Comparison of ENCODE assay signal across 20 cellular contexts in genomic region chr3:36372534-36372935, GRCh38. TPM values are rescaled to one million over a fixed set of nuclear protein-coding genes. Genes with fewer than 3 reads are reported as not detected.
A peak's percentile ranks its signal among the peaks of the same experiment; 100 is the strongest.
DNase-seq lines count a peak whose midpoint lies in the region; ATAC-seq, FAIRE-seq and TF ChIP-seq lines count a peak whose summit lies in the region.
"Had no signal": no experiment of that assay in that cellular context is flagged by ENCODE, and none has a peak within 500 bp of the region (broad histone marks: within the 10 kb centered on the region; RNA-seq: fewer than 3 reads in every experiment).

No MANE protein-coding gene starts in this region.

- FAIRE-seq in RCC 7860 (lab: Jason Lieb, UNC): peak; percentile 84
- FAIRE-seq: GM18507, kidney had no signal

- H3K4me3 ChIP-seq in AG10803 (ENCODE audit: low read length): no peak overlapping the region
- no peak overlapping the region for H3K4me3 ChIP-seq in choroid plexus epithelial cell (ENCODE audit: low read depth, low read length)
- H3K4me3 ChIP-seq in mesenchymal stem cell (ENCODE audit: insufficient read depth in 1 of 2, low read depth in 1 of 2, low read length in 2 of 2): no peak overlapping the region
- no peak overlapping the region for H3K4me3 ChIP-seq in BE2C (ENCODE audit: low read depth, low read length)
- H3K4me3 ChIP-seq: heart left ventricle, mucosa of descending colon, skin epidermis, upper lobe of left lung had no signal

- H3K27me3 ChIP-seq in mesenchymal stem cell (ENCODE audit: control insufficient read depth in 1 of 2, insufficient read depth in 1 of 2, low read length in 2 of 2): no peaks in the 10 kb centered on the region
- H3K27me3 ChIP-seq in BE2C: no peaks in the 10 kb centered on the region
- H3K27me3 ChIP-seq: heart left ventricle, upper lobe of left lung had no signal

- no peak overlapping the region for H2BK12ac ChIP-seq in mesenchymal stem cell (ENCODE audit: low read length in 2 of 2)

- H3K23ac ChIP-seq in mesenchymal stem cell (ENCODE audit: low read length in 2 of 2): no peak overlapping the region

- no peak overlapping the region for H3K9ac ChIP-seq in mesenchymal stem cell (ENCODE audit: low read length)

- H2BK5ac ChIP-seq in mesenchymal stem cell (ENCODE audit: low read depth, low read length, poor library complexity, severe bottlenecking): no peak overlapping the region

- H3K18ac ChIP-seq in mesenchymal stem cell (ENCODE audit: low read depth in 1 of 2, low read length in 2 of 2): no peak overlapping the region

- H4K91ac ChIP-seq in mesenchymal stem cell (ENCODE audit: low read length): no peak overlapping the region

- no peak for ATAC-seq in GM18861 (IDR thresholded peaks at IDR 0.05; ENCODE audit: unreplicated experiment)
- ATAC-seq in HG02623 (IDR thresholded peaks at IDR 0.05; ENCODE audit: unreplicated experiment): no peak
- ATAC-seq: heart left ventricle; mucosa of descending colon; stimulated activated memory B cell treated with anti-CD40 and anti-IgM and Interleukin-4, amounts not matched to agents 10 μg/mL and 1 μg/mL and 100 μg/mL, for 72 hours had no signal

- H3K14ac ChIP-seq in mesenchymal stem cell (ENCODE audit: low read length in 2 of 2): no peak overlapping the region

- H3K36me3 ChIP-seq in mesenchymal stem cell (ENCODE audit: control insufficient read depth in 1 of 2, insufficient read depth in 2 of 2, low read depth in 1 of 2, low read length in 2 of 2) (no peaks in the 10 kb centered on the region), BE2C (no peaks in the 10 kb centered on the region)
- H3K36me3 ChIP-seq: heart left ventricle, upper lobe of left lung had no signal

- no peak overlapping the region for H2AFZ ChIP-seq in mesenchymal stem cell (ENCODE audit: low read depth, low read length)

- H4K8ac ChIP-seq in mesenchymal stem cell (ENCODE audit: low read length): no peak overlapping the region

- H3K27ac ChIP-seq in mesenchymal stem cell (ENCODE audit: low read length, poor library complexity, severe bottlenecking): peak overlapping the region; percentile 93
- H3K27ac ChIP-seq: heart left ventricle, skin epidermis, upper lobe of left lung had no signal

- H2BK120ac ChIP-seq in mesenchymal stem cell (ENCODE audit: low read depth, low read length): no peak overlapping the region

- TF ChIP-seq CTCF in AG10803 (conservative IDR thresholded peaks at IDR 0.05; ENCODE audit: low read length) (no peak), choroid plexus epithelial cell (conservative IDR thresholded peaks at IDR 0.05; ENCODE audit: low read depth, low read length) (no peak), BE2C (IDR thresholded peaks at IDR 0.05; ENCODE audit: low read depth, low read length) (no peak)

- H3K4me1 ChIP-seq in mesenchymal stem cell (ENCODE audit: control insufficient read depth, insufficient read depth, low read depth, low read length): peaks cover 4% of the 10 kb centered on the region
- no peaks in the 10 kb centered on the region for H3K4me1 ChIP-seq in BE2C
- H3K4me1 ChIP-seq: heart left ventricle, upper lobe of left lung had no signal

- no peak overlapping the region for H3K4me2 ChIP-seq in mesenchymal stem cell (ENCODE audit: low read length, poor library complexity, severe bottlenecking)

- no peak overlapping the region for H2BK15ac ChIP-seq in mesenchymal stem cell (ENCODE audit: low read depth, poor library complexity, severe bottlenecking)

- H3K9me3 ChIP-seq in mesenchymal stem cell (ENCODE audit: control insufficient read depth, low read length): no peaks in the 10 kb centered on the region
- H3K9me3 ChIP-seq in BE2C: no peaks in the 10 kb centered on the region
- H3K9me3 ChIP-seq: heart left ventricle, mucosa of descending colon, upper lobe of left lung had no signal

- no peak overlapping the region for H3K4ac ChIP-seq in mesenchymal stem cell (ENCODE audit: low read depth in 1 of 2, low read length in 2 of 2)

- DNase-seq in AG10803 (ENCODE audit: low read depth) (peak; percentile 37), RCC 7860 (ENCODE audit: low spot score) (peak; percentile 78), choroid plexus epithelial cell (ENCODE audit: low read depth) (peak; percentile 71), mesenchymal stem cell (no peak), erythroblast (lab: John Stamatoyannopoulos, UW) (no peak), BE2C (no peak)
- DNase-seq: activated CD4-positive, alpha-beta T cell treated with anti-CD3 and anti-CD28 coated beads, Interleukin-2, amount 10 ng/mL, durations not matched to agents 24 days and 14 days; activated naive CD8-positive, alpha-beta T cell treated with anti-CD3 and anti-CD28 coated beads for 36 hours; heart left ventricle; kidney; mucosa of descending colon; NCI-H1694 treated with DMSO at 0.1 percent for 48 hours; occipital lobe; SIG-M5; upper lobe of left lung had no signal

- H3K79me1 ChIP-seq in mesenchymal stem cell (replicated peaks; ENCODE audit: low read length, poor library complexity, severe bottlenecking): no peaks in the 10 kb centered on the region

- TF ChIP-seq POLR2A in erythroblast (IDR thresholded peaks at IDR 0.05; ENCODE audit: low read length): no peak

- no peak overlapping the region for H2AK5ac ChIP-seq in mesenchymal stem cell (ENCODE audit: low read length, severe bottlenecking)

RNA-seq across cellular contexts. Expression of gene STAC, which starts 7.8 kb away (rescaled TPM):
- 0.04 TPM for polyA plus RNA-seq in mesenchymal stem cell (2013, experiment 1 of 2)
- polyA plus RNA-seq in mesenchymal stem cell (2013, experiment 2 of 2): 0.04 TPM
- 55.6 TPM for polyA plus RNA-seq in BE2C (2012; ENCODE audit: insufficient read depth, insufficient read length, low read depth)

Comparison
In these comparisons a context has a peak if more than half of its experiments do, and no peak if none do; other contexts are left out.
1. DNase-seq: peak in AG10803 (single experiment), RCC 7860 (single experiment) and choroid plexus epithelial cell (single experiment); none in mesenchymal stem cell (single experiment), erythroblast (0 of 2) and BE2C (single experiment).